Comparison of ENCODE assay signal across 2 cellular contexts in the genomic region with DNA sequence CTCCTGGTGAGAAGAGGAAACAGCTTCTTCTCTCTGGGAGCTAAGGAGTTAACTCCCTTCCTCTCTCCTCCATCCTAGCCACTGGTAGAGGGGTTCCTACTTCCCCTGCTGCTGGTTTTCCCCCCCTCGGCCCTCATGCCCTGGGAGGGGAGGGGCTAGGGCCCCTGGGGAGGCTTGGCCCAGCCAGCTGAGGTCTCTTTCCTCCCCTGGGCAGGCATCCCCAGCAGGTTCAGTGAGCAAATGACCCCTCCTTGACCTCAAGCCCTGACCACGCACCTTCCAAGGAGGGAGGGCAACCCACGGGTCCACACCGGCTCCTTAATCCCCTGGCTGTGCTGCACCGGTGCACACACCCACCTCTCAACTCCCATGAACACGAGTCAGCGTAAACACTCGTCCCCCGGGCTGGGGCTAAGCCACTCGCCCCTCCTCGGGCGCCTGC.
TF ChIP-seq lines count a peak whose summit lies in the region.

No MANE protein-coding gene starts in this region.

TF ChIP-seq in HEK293, 187 proteins besides CTCF, POLR2A, EP300 and RAD21 (continued from another document and continues in another):
- TF ChIP-seq, protein P1, sequence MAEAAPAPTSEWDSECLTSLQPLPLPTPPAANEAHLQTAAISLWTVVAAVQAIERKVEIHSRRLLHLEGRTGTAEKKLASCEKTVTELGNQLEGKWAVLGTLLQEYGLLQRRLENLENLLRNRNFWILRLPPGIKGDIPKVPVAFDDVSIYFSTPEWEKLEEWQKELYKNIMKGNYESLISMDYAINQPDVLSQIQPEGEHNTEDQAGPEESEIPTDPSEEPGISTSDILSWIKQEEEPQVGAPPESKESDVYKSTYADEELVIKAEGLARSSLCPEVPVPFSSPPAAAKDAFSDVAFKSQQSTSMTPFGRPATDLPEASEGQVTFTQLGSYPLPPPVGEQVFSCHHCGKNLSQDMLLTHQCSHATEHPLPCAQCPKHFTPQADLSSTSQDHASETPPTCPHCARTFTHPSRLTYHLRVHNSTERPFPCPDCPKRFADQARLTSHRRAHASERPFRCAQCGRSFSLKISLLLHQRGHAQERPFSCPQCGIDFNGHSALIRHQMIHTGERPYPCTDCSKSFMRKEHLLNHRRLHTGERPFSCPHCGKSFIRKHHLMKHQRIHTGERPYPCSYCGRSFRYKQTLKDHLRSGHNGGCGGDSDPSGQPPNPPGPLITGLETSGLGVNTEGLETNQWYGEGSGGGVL (tag by site-specific recombination; IDR thresholded peaks at IDR 0.05) = peak; percentile 90
- no peak for TF ChIP-seq ZNF324 (tag by site-specific recombination; IDR thresholded peaks at IDR 0.05)
- no peak for TF ChIP-seq ZNF146 (tag by site-specific recombination; IDR thresholded peaks at IDR 0.05)
- TF ChIP-seq, protein P2, sequence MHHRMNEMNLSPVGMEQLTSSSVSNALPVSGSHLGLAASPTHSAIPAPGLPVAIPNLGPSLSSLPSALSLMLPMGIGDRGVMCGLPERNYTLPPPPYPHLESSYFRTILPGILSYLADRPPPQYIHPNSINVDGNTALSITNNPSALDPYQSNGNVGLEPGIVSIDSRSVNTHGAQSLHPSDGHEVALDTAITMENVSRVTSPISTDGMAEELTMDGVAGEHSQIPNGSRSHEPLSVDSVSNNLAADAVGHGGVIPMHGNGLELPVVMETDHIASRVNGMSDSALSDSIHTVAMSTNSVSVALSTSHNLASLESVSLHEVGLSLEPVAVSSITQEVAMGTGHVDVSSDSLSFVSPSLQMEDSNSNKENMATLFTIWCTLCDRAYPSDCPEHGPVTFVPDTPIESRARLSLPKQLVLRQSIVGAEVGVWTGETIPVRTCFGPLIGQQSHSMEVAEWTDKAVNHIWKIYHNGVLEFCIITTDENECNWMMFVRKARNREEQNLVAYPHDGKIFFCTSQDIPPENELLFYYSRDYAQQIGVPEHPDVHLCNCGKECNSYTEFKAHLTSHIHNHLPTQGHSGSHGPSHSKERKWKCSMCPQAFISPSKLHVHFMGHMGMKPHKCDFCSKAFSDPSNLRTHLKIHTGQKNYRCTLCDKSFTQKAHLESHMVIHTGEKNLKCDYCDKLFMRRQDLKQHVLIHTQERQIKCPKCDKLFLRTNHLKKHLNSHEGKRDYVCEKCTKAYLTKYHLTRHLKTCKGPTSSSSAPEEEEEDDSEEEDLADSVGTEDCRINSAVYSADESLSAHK (tag by site-specific recombination; IDR thresholded peaks at IDR 0.05) = no peak
- TF ChIP-seq, protein P3, sequence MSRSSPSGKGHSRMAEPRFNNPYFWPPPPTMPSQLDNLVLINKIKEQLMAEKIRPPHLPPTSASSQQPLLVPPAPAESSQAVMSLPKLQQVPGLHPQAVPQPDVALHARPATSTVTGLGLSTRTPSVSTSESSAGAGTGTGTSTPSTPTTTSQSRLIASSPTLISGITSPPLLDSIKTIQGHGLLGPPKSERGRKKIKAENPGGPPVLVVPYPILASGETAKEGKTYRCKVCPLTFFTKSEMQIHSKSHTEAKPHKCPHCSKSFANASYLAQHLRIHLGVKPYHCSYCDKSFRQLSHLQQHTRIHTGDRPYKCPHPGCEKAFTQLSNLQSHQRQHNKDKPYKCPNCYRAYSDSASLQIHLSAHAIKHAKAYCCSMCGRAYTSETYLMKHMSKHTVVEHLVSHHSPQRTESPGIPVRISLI (tag by site-specific recombination; IDR thresholded peaks at IDR 0.05) = no peak
- TF ChIP-seq ZSCAN18 (tag by site-specific recombination; IDR thresholded peaks at IDR 0.05) = no peak
- peak; percentile 93 for TF ChIP-seq ZFHX2 (tag by site-specific recombination; conservative IDR thresholded peaks at IDR 0.05)
- peak; percentile 65; the same call in 1 of the 2 replicates for TF ChIP-seq PATZ1 (tag by site-specific recombination; IDR thresholded peaks at IDR 0.05)
- TF ChIP-seq ZNF423 (tag by site-specific recombination; IDR thresholded peaks at IDR 0.05) = no peak
- TF ChIP-seq ZNF768 (tag by site-specific recombination; IDR thresholded peaks at IDR 0.05) = no peak
- no peak for TF ChIP-seq SP2 (tag by site-specific recombination; IDR thresholded peaks at IDR 0.05)
- TF ChIP-seq, protein P4, sequence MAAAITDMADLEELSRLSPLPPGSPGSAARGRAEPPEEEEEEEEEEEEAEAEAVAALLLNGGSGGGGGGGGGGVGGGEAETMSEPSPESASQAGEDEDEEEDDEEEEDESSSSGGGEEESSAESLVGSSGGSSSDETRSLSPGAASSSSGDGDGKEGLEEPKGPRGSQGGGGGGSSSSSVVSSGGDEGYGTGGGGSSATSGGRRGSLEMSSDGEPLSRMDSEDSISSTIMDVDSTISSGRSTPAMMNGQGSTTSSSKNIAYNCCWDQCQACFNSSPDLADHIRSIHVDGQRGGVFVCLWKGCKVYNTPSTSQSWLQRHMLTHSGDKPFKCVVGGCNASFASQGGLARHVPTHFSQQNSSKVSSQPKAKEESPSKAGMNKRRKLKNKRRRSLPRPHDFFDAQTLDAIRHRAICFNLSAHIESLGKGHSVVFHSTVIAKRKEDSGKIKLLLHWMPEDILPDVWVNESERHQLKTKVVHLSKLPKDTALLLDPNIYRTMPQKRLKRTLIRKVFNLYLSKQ (tag by site-specific recombination; IDR thresholded peaks at IDR 0.05; ENCODE audit: borderline replicate concordance) = no peak
- no peak for TF ChIP-seq ZNF354C (tag by site-specific recombination; IDR thresholded peaks at IDR 0.05; ENCODE audit: borderline replicate concordance, low read depth)
- no peak for TF ChIP-seq OVOL3 (tag by site-specific recombination; IDR thresholded peaks at IDR 0.05)
- no peak for TF ChIP-seq ZNF558 (tag by site-specific recombination; IDR thresholded peaks at IDR 0.05)

TF ChIP-seq in GM12878, 131 proteins besides CTCF, POLR2A, EP300 and RAD21 (continued from another document):
- TF ChIP-seq MLLT1 (IDR thresholded peaks at IDR 0.05) = no peak
- TF ChIP-seq SPI1 (IDR thresholded peaks at IDR 0.05; ENCODE audit: borderline replicate concordance, insufficient read depth, low read depth, low read length) = peak; percentile 19; the same call in 1 of the 2 replicates
- TF ChIP-seq, protein P5, sequence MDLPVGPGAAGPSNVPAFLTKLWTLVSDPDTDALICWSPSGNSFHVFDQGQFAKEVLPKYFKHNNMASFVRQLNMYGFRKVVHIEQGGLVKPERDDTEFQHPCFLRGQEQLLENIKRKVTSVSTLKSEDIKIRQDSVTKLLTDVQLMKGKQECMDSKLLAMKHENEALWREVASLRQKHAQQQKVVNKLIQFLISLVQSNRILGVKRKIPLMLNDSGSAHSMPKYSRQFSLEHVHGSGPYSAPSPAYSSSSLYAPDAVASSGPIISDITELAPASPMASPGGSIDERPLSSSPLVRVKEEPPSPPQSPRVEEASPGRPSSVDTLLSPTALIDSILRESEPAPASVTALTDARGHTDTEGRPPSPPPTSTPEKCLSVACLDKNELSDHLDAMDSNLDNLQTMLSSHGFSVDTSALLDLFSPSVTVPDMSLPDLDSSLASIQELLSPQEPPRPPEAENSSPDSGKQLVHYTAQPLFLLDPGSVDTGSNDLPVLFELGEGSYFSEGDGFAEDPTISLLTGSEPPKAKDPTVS (IDR thresholded peaks at IDR 0.05; ENCODE audit: low read depth, low read length) = no peak
- TF ChIP-seq CHD2 (IDR thresholded peaks at IDR 0.05; ENCODE audit: borderline replicate concordance, low read depth, low read length) = no peak
- TF ChIP-seq SRF (IDR thresholded peaks at IDR 0.05; ENCODE audit: low read depth in 2 of 2, low read length in 2 of 2) = no peak
- peak; percentile 60 for TF ChIP-seq MEF2B (IDR thresholded peaks at IDR 0.05; ENCODE audit: partially characterized antibody, poor library complexity, severe bottlenecking)
- TF ChIP-seq TCF12 (IDR thresholded peaks at IDR 0.05; ENCODE audit: low read depth, low read length) = no peak
- TF ChIP-seq ZNF592 (IDR thresholded peaks at IDR 0.05) = no peak
- TF ChIP-seq GATAD2B (conservative IDR thresholded peaks at IDR 0.05; ENCODE audit: low read depth) = no peak; the same call in 1 of the 2 replicates
- TF ChIP-seq RBBP5 (conservative IDR thresholded peaks at IDR 0.05) = no peak
- no peak for TF ChIP-seq RUNX3 (IDR thresholded peaks at IDR 0.05; ENCODE audit: low read length)
- no peak for TF ChIP-seq PAX8 (IDR thresholded peaks at IDR 0.05)
